In the genomic region with DNA sequence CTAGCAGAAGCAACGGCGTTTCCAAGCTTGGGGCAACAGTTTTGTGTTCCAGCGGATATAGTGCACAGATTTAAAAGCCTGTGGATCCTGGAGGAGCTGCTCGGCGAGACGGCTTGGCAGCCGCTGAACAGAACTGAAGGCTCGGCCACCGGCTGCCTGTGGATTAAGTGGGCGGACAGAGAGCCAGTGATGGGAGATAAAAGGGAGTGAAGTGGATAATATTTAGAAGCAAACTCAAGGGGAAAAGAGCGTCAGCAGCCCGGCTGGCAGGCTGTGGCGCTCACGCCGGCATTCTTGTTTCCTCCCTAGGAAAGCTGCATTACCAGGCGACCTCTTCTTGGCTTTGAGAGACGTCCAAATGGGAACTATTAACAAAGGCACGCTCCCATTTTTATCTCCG, we compare ENCODE assay signal across 11 cellular contexts. TPM values are rescaled to one million over a fixed set of nuclear protein-coding genes. Genes with fewer than 3 reads are reported as not detected.
DNase-seq lines count a peak whose midpoint lies in the region; ATAC-seq and TF ChIP-seq lines count a peak whose summit lies in the region.
"Had no signal": no experiment of that assay in that cellular context is flagged by ENCODE, and none has a peak within 500 bp of the region (broad histone marks: within the 10 kb centered on the region; RNA-seq: fewer than 3 reads in every experiment).

No MANE protein-coding gene starts in this region.

- no peak overlapping the region for H3K4me3 Mint-ChIP-seq in activated T-helper 2 cell treated with anti-CD3 and anti-CD28 coated beads, Interferon-gamma antibody, Interleukin-2, Interleukin-4, amounts not matched to agents 10 μg/mL and 5 μg/mL and 100 μg/mL, durations not matched to agents 14 hours and 24 hours and 36 hours (ENCODE audit: low read depth)
- H3K4me3 Mint-ChIP-seq: CD4-positive, CD25-positive, alpha-beta regulatory T cell had no signal

- H3K36me3 Mint-ChIP-seq in activated T-helper 2 cell treated with anti-CD3 and anti-CD28 coated beads, Interferon-gamma antibody, Interleukin-2, Interleukin-4, amounts not matched to agents 10 μg/mL and 5 μg/mL and 100 μg/mL, durations not matched to agents 14 hours and 24 hours and 36 hours (ENCODE audit: low read depth), result no peaks in the 10 kb centered on the region
- H3K36me3 Mint-ChIP-seq: CD4-positive, CD25-positive, alpha-beta regulatory T cell had no signal

- H3K36me3 ChIP-seq in MG63 (peaks cover 30% of the 10 kb centered on the region), lower lobe of right lung (no peaks in the 10 kb centered on the region), thoracic aorta (no peaks in the 10 kb centered on the region)

- ATAC-seq in lower lobe of right lung (peak; percentile 16 to 17), thoracic aorta (ENCODE audit: insufficient number of reproducible peaks, low FRiP score, low read depth) (no peak), GM18907 (IDR thresholded peaks at IDR 0.05; ENCODE audit: unreplicated experiment) (no peak)
- ATAC-seq: foreskin keratinocyte had no signal

- no peaks in the 10 kb centered on the region for H3K9me3 Mint-ChIP-seq in activated T-helper 2 cell treated with anti-CD3 and anti-CD28 coated beads, Interferon-gamma antibody, Interleukin-2, Interleukin-4, amounts not matched to agents 10 μg/mL and 5 μg/mL and 100 μg/mL, durations not matched to agents 14 hours and 24 hours and 36 hours

- H3K4me3 ChIP-seq in MG63 (no peak overlapping the region), choroid plexus epithelial cell (ENCODE audit: low read depth, low read length) (peak overlapping the region; percentile 19), lower lobe of right lung (no peak overlapping the region), thoracic aorta (peak overlapping the region; percentile 41)

- H3K27ac ChIP-seq in lower lobe of right lung (peak overlapping the region; percentile 54), thoracic aorta (peak overlapping the region; percentile 0 to 28)
- H3K27ac ChIP-seq: foreskin keratinocyte had no signal

- TF ChIP-seq CTCF in choroid plexus epithelial cell (conservative IDR thresholded peaks at IDR 0.05; ENCODE audit: low read depth, low read length) (no peak), lower lobe of right lung (IDR thresholded peaks at IDR 0.05) (no peak), thoracic aorta (IDR thresholded peaks at IDR 0.05) (no peak)

- DNase-seq in MG63, result peak; percentile 60
- DNase-seq in choroid plexus epithelial cell (ENCODE audit: low read depth), result peak; percentile 27
- no peak for DNase-seq in lower lobe of right lung
- DNase-seq in thoracic aorta (ENCODE audit: low spot score), result no peak
- no peak for DNase-seq in D341Med (ENCODE audit: low spot score)
- no peak for DNase-seq in NCI-H1694 (lab: John Stamatoyannopoulos, UW)
- no peak for DNase-seq in activated T-helper 2 cell treated with anti-CD3 and anti-CD28 coated beads, Interferon-gamma antibody, Interleukin-2, Interleukin-4, amounts not matched to agents 10 μg/mL and 5 μg/mL and 100 μg/mL, durations not matched to agents 14 hours and 24 hours and 36 hours (ENCODE audit: low spot score)
- DNase-seq: activated CD4-positive, alpha-beta T cell treated with anti-CD3 and anti-CD28 coated beads for 48 hours; CD4-positive, CD25-positive, alpha-beta regulatory T cell; foreskin keratinocyte had no signal

- H3K9me3 ChIP-seq in MG63 (no peaks in the 10 kb centered on the region), lower lobe of right lung (no peaks in the 10 kb centered on the region), thoracic aorta (no peaks in the 10 kb centered on the region)

- H3K27me3 Mint-ChIP-seq in activated T-helper 2 cell treated with anti-CD3 and anti-CD28 coated beads, Interferon-gamma antibody, Interleukin-2, Interleukin-4, amounts not matched to agents 10 μg/mL and 5 μg/mL and 100 μg/mL, durations not matched to agents 14 hours and 24 hours and 36 hours (ENCODE audit: low read depth), result peaks cover 44% of the 10 kb centered on the region

- H3K4me1 ChIP-seq in lower lobe of right lung (peaks cover 5% of the 10 kb centered on the region), thoracic aorta (ENCODE audit: control insufficient read depth in 1 of 2, low read depth in 2 of 2) (peaks cover 4 to 18% of the 10 kb centered on the region in 2 donors)

- intact Hi-C loops in lower lobe of right lung (cut with DNase I), result no loop called here
- intact Hi-C loops in activated T-helper 2 cell treated with anti-CD3 and anti-CD28 coated beads, Interferon-gamma antibody, Interleukin-2, Interleukin-4, amounts not matched to agents 10 μg/mL and 5 μg/mL and 100 μg/mL, durations not matched to agents 14 hours and 24 hours and 36 hours (cut with micrococcal nuclease), result no loop called here

- no peaks in the 10 kb centered on the region for H3K4me1 Mint-ChIP-seq in activated T-helper 2 cell treated with anti-CD3 and anti-CD28 coated beads, Interferon-gamma antibody, Interleukin-2, Interleukin-4, amounts not matched to agents 10 μg/mL and 5 μg/mL and 100 μg/mL, durations not matched to agents 14 hours and 24 hours and 36 hours (ENCODE audit: low read depth)

- H3K27me3 ChIP-seq in MG63, result no peaks in the 10 kb centered on the region
- H3K27me3 ChIP-seq in lower lobe of right lung (ENCODE audit: low read depth), result peaks cover 23% of the 10 kb centered on the region
- no peaks in the 10 kb centered on the region for H3K27me3 ChIP-seq in thoracic aorta (replicated peaks; ENCODE audit: insufficient read depth)

- no peak overlapping the region for H3K27ac Mint-ChIP-seq in activated T-helper 2 cell treated with anti-CD3 and anti-CD28 coated beads, Interferon-gamma antibody, Interleukin-2, Interleukin-4, amounts not matched to agents 10 μg/mL and 5 μg/mL and 100 μg/mL, durations not matched to agents 14 hours and 24 hours and 36 hours
- H3K27ac Mint-ChIP-seq: CD4-positive, CD25-positive, alpha-beta regulatory T cell had no signal

RNA-seq across cellular contexts. Expression of a gene that starts 10.4 kb away (rescaled TPM):
- total RNA-seq in MG63 (2014; rRNA removed; shearing (Covaris generic); ENCODE audit: low replicate concordance), result 0.72 and 1.7 TPM in 2 replicates
- total RNA-seq in lower lobe of right lung (1.8 TPM), thoracic aorta (10 to 100 TPM in 1 of 2 donors, 1 to 10 TPM in 1; 3.8 to 10.7 TPM)
- total RNA-seq in activated T-helper 2 cell treated with anti-CD3 and anti-CD28 coated beads, Interferon-gamma antibody, Interleukin-2, Interleukin-4, amounts not matched to agents 10 μg/mL and 5 μg/mL and 100 μg/mL, durations not matched to agents 14 hours and 24 hours and 36 hours, result not detected in 2 replicates
- total RNA-seq: CD4-positive, CD25-positive, alpha-beta regulatory T cell had no signal

Comparison
In these comparisons a context has a peak if more than half of its experiments do, and no peak if none do; other contexts are left out.
1. DNase-seq: peak in MG63 (single experiment) and choroid plexus epithelial cell (single experiment); none in lower lobe of right lung (single experiment), thoracic aorta (single experiment), D341Med (single experiment), NCI-H1694 (single experiment) and activated T-helper 2 cell treated with anti-CD3 and anti-CD28 coated beads, Interferon-gamma antibody, Interleukin-2, Interleukin-4, amounts not matched to agents 10 μg/mL and 5 μg/mL and 100 μg/mL, durations not matched to agents 14 hours and 24 hours and 36 hours (single experiment).
2. H3K4me3 ChIP-seq: peak in choroid plexus epithelial cell (single experiment) and thoracic aorta (single experiment); none in MG63 (single experiment) and lower lobe of right lung (single experiment).
3. ATAC-seq: peak in lower lobe of right lung (2 of 2); none in thoracic aorta (single experiment) and GM18907 (single experiment).